In the genomic region with DNA sequence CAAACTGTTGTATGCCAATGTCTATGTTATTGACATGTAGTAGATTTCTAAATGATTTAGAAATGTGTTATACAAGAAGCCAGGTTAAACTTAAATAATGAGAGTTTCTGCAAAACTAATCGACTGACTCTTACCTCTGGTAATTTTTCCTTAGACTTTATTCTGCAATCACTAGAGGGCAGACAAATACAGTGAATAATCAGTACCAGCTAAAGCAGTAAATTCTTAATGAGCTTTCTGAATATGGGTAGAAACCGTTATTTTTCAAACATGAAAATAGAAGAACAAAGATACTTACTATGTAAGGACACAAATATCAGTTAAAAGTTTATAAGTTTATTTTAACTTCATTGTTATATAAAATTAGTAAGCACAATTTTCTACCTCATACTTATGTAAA, we compare ENCODE assay signal across 8 cellular contexts.
DNase-seq lines count a peak whose midpoint lies in the region; ATAC-seq, FAIRE-seq and TF ChIP-seq lines count a peak whose summit lies in the region.

No MANE protein-coding gene starts in this region.

- H3F3A ChIP-seq in neural progenitor cell (ENCODE audit: low read depth), result no peaks in the 10 kb centered on the region

- FAIRE-seq in endometrium (lab: Jason Lieb, UNC), result peak; percentile 94

- CTCF ChIA-PET in OCI-LY7 (lab: Charles Lee; ENCODE audit: unreplicated experiment), result interaction anchor here (0.6 to 1.2 kb wide), 4 partner anchors 64 to 312 kb away, joined by 3 to 4 read pairs (median 4); no protein-coding TSS in a partner anchor

- H3K9ac ChIP-seq in neural progenitor cell, result no peak overlapping the region

- DNase-seq in AG20443 (ENCODE audit: low spot score), result peak; percentile 47
- peak; percentile 58 for DNase-seq in OCI-LY7 (ENCODE audit: low spot score)
- DNase-seq in neural progenitor cell (ENCODE audit: low spot score), result no peak
- DNase-seq in GOT3 (lab: John Stamatoyannopoulos, UW), result no peak

- ATAC-seq in GM18499 (IDR thresholded peaks at IDR 0.05; ENCODE audit: insufficient read depth, unreplicated experiment) (peak; percentile 52), HG03135 (IDR thresholded peaks at IDR 0.05; ENCODE audit: unreplicated experiment) (peak; percentile 63), HG03457 (IDR thresholded peaks at IDR 0.05; ENCODE audit: unreplicated experiment) (no peak)

- H3K27ac Mint-ChIP-seq in neural progenitor cell, result no peak overlapping the region

- H3K4me1 ChIP-seq in OCI-LY7 (ENCODE audit: insufficient read depth, low read length, poor library complexity, severe bottlenecking), result no peaks in the 10 kb centered on the region
- H3K4me1 ChIP-seq in neural progenitor cell, result no peaks in the 10 kb centered on the region

- H3K36me3 Mint-ChIP-seq in neural progenitor cell, result no peaks in the 10 kb centered on the region

- no peaks in the 10 kb centered on the region for H3K9me2 ChIP-seq in OCI-LY7 (ENCODE audit: insufficient read depth, low read length)

- no peak overlapping the region for H3K4me3 ChIP-seq in OCI-LY7 (ENCODE audit: low read depth, low read length, poor library complexity, severe bottlenecking)
- no peak overlapping the region for H3K4me3 ChIP-seq in neural progenitor cell

- no peaks in the 10 kb centered on the region for H3K4me1 Mint-ChIP-seq in neural progenitor cell

- intact Hi-C loops in OCI-LY7 (cut with micrococcal nuclease; ENCODE audit: unreplicated experiment), result loop anchor here (1.0 to 5.0 kb wide), 3 partner anchors 40 to 645 kb away; a partner anchor contains a TSS

- H3K27me3 ChIP-seq in neural progenitor cell, result no peaks in the 10 kb centered on the region

- H3K79me2 ChIP-seq in OCI-LY7 (ENCODE audit: insufficient read depth, low read depth, low read length) (no peaks in the 10 kb centered on the region), neural progenitor cell (ENCODE audit: low read depth) (no peaks in the 10 kb centered on the region)

- POLR2A ChIA-PET in OCI-LY7 (lab: Charles Lee), result interaction anchor here (0.6 to 2.8 kb wide), 8 partner anchors 65 to 330 kb away, joined by 3 to 9 read pairs (median 4); no protein-coding TSS in a partner anchor

- H3K36me3 ChIP-seq in OCI-LY7 (ENCODE audit: insufficient read depth, low read length) (no peaks in the 10 kb centered on the region), neural progenitor cell (no peaks in the 10 kb centered on the region)

- no peaks in the 10 kb centered on the region for H4K20me1 ChIP-seq in OCI-LY7 (ENCODE audit: insufficient read depth, low read length)
- no peaks in the 10 kb centered on the region for H4K20me1 ChIP-seq in neural progenitor cell (ENCODE audit: low read depth)

- TF ChIP-seq CTCF in OCI-LY7 (conservative IDR thresholded peaks at IDR 0.05; ENCODE audit: low read length) (peak; percentile 90), neural progenitor cell (IDR thresholded peaks at IDR 0.05) (peak; percentile 70)

- H3K9me3 ChIP-seq in OCI-LY7 (ENCODE audit: low read length) (no peaks in the 10 kb centered on the region), neural progenitor cell (ENCODE audit: low read depth) (no peaks in the 10 kb centered on the region)

- BruUV-seq in OCI-LY7 (replicated peaks; lab: Mats Ljungman, UMichigan), result no TSS peak

- no peak overlapping the region for H3K4me2 ChIP-seq in OCI-LY7 (ENCODE audit: low read length)
- no peak overlapping the region for H3K4me2 ChIP-seq in neural progenitor cell

- peaks cover 2% of the 10 kb centered on the region for H3K27me3 Mint-ChIP-seq in neural progenitor cell (ENCODE audit: insufficient read depth, low read depth)

- no peak overlapping the region for H3K4me3 Mint-ChIP-seq in neural progenitor cell

- no peak overlapping the region for H2AFZ ChIP-seq in OCI-LY7 (ENCODE audit: low read length)
- no peak overlapping the region for H2AFZ ChIP-seq in neural progenitor cell (replicated peaks)

- H3K27ac ChIP-seq in OCI-LY7 (ENCODE audit: low read depth, low read length, poor library complexity, severe bottlenecking) (no peak overlapping the region), neural progenitor cell (no peak overlapping the region)

- no peaks in the 10 kb centered on the region for H3K9me3 Mint-ChIP-seq in neural progenitor cell

Comparison
In these comparisons a context has a peak if more than half of its experiments do, and no peak if none do; other contexts are left out.
1. DNase-seq: peak in AG20443 (single experiment) and OCI-LY7 (single experiment); none in neural progenitor cell (single experiment) and GOT3 (single experiment).